In genomic region chr3:155885299-155885698, GRCh38 we compare ENCODE assay signal across 19 cellular contexts.
"Had no signal": no experiment of that assay in that cellular context is flagged by ENCODE, and none has a peak within 500 bp of the region (broad histone marks: within the 10 kb centered on the region; RNA-seq: fewer than 3 reads in every experiment).

No MANE protein-coding gene starts in this region.

- H3K36me3 Mint-ChIP-seq: stimulated activated memory B cell treated with anti-CD40 and anti-IgM and Interleukin-4, amounts not matched to agents 10 μg/mL and 1 μg/mL and 100 μg/mL, for 72 hours had no signal

- H3K4me3 ChIP-seq: heart left ventricle, psoas muscle, spleen, tibial artery, upper lobe of left lung, uterus had no signal

- DNase-seq: foreskin keratinocyte; heart left ventricle; hippocampal formation; mammary epithelial cell; naive thymus-derived CD8-positive, alpha-beta T cell; psoas muscle; spleen; stimulated activated CD4-positive, alpha-beta T cell treated with anti-CD3 and anti-CD28 coated beads, Interleukin-15, amount 100 ng/mL, for 24 hours; stimulated activated CD4-positive, alpha-beta T cell treated with anti-CD3 and anti-CD28 coated beads, Interleukin-1b, Interleukin-23, amount 100 ng/mL, for 48 hours; stimulated activated CD4-positive, alpha-beta T cell treated with anti-CD3 and anti-CD28 coated beads, Interleukin-4, amount 100 ng/mL, for 24 hours; tibial artery; upper lobe of left lung; uterus had no signal

- H3K4me3 Mint-ChIP-seq: dendritic cell treated with granulocyte-macrophage colony-stimulating factor and Interleukin-4, amounts not matched to agents 40 ng/mL and 50 ng/mL, for 4 days; naive thymus-derived CD8-positive, alpha-beta T cell; stimulated activated memory B cell treated with anti-CD40 and anti-IgM and Interleukin-4, amounts not matched to agents 10 μg/mL and 1 μg/mL and 100 μg/mL, for 72 hours; stimulated activated naive CD8-positive, alpha-beta T cell treated with anti-CD3 and anti-CD28 coated beads, Interleukin-15, Interleukin-2, amounts not matched to agents 100 ng/mL and 50 ng/mL, for 24 hours had no signal

- H3K27ac Mint-ChIP-seq: dendritic cell treated with granulocyte-macrophage colony-stimulating factor and Interleukin-4, amounts not matched to agents 40 ng/mL and 50 ng/mL, for 4 days; stimulated activated memory B cell treated with anti-CD40 and anti-IgM and Interleukin-4, amounts not matched to agents 10 μg/mL and 1 μg/mL and 100 μg/mL, for 72 hours; stimulated activated naive CD8-positive, alpha-beta T cell treated with anti-CD3 and anti-CD28 coated beads, Interleukin-15, Interleukin-2, amounts not matched to agents 100 ng/mL and 50 ng/mL, for 24 hours had no signal

- H3K27me3 ChIP-seq: foreskin keratinocyte, heart left ventricle, neutrophil, spleen, tibial artery, upper lobe of left lung, uterus had no signal

- H3K36me3 ChIP-seq: heart left ventricle, neutrophil, spleen, tibial artery, upper lobe of left lung, uterus had no signal

- H3K27me3 Mint-ChIP-seq: dendritic cell treated with granulocyte-macrophage colony-stimulating factor and Interleukin-4, amounts not matched to agents 40 ng/mL and 50 ng/mL, for 4 days; naive thymus-derived CD8-positive, alpha-beta T cell; stimulated activated memory B cell treated with anti-CD40 and anti-IgM and Interleukin-4, amounts not matched to agents 10 μg/mL and 1 μg/mL and 100 μg/mL, for 72 hours; stimulated activated naive CD8-positive, alpha-beta T cell treated with anti-CD3 and anti-CD28 coated beads, Interleukin-15, Interleukin-2, amounts not matched to agents 100 ng/mL and 50 ng/mL, for 24 hours had no signal

- ATAC-seq: foreskin keratinocyte; heart left ventricle; left lobe of liver; naive thymus-derived CD8-positive, alpha-beta T cell; psoas muscle; sciatic nerve; stimulated activated memory B cell treated with anti-CD40 and anti-IgM and Interleukin-4, amounts not matched to agents 10 μg/mL and 1 μg/mL and 100 μg/mL, for 72 hours had no signal

- H3K9me3 Mint-ChIP-seq: dendritic cell treated with granulocyte-macrophage colony-stimulating factor and Interleukin-4, amounts not matched to agents 40 ng/mL and 50 ng/mL, for 4 days; naive thymus-derived CD8-positive, alpha-beta T cell; stimulated activated memory B cell treated with anti-CD40 and anti-IgM and Interleukin-4, amounts not matched to agents 10 μg/mL and 1 μg/mL and 100 μg/mL, for 72 hours; stimulated activated naive CD8-positive, alpha-beta T cell treated with anti-CD3 and anti-CD28 coated beads, Interleukin-15, Interleukin-2, amounts not matched to agents 100 ng/mL and 50 ng/mL, for 24 hours had no signal
